1 cellular context compared by ENCODE assay signal in genomic region chr17:75645889-75646625, GRCh38.
TF ChIP-seq lines count a peak whose summit lies in the region.

No MANE protein-coding gene starts in this region.

TF ChIP-seq in HepG2, 621 proteins besides CTCF, POLR2A, EP300 and RAD21 (continues in another document):
- TF ChIP-seq BCL3 (CRISPR knock-in tag; IDR thresholded peaks at IDR 0.05) (peak; percentile 95), SP4 (CRISPR knock-in tag; IDR thresholded peaks at IDR 0.05) (peak; percentile 57), ZNF335 (CRISPR knock-in tag; IDR thresholded peaks at IDR 0.05) (peak; percentile 78; the same call in 1 of the 2 replicates), ZNF280B (CRISPR knock-in tag; IDR thresholded peaks at IDR 0.05; ENCODE audit: borderline replicate concordance) (peak; percentile 77), TARDBP (CRISPR knock-in tag; IDR thresholded peaks at IDR 0.05) (peak; percentile 77; the same call in 1 of the 2 replicates), ZNF501 (CRISPR knock-in tag; IDR thresholded peaks at IDR 0.05) (peak; percentile 59), CAMTA2 (CRISPR knock-in tag; IDR thresholded peaks at IDR 0.05; ENCODE audit: borderline replicate concordance) (no peak), ZNF10 (CRISPR knock-in tag; IDR thresholded peaks at IDR 0.05; ENCODE audit: borderline replicate concordance, low read depth) (no peak), JDP2 (CRISPR knock-in tag; IDR thresholded peaks at IDR 0.05; ENCODE audit: borderline replicate concordance) (no peak), ARID4A (CRISPR knock-in tag; IDR thresholded peaks at IDR 0.05; ENCODE audit: borderline replicate concordance) (peak; percentile 93), KIAA2018 (CRISPR knock-in tag; IDR thresholded peaks at IDR 0.05; ENCODE audit: borderline replicate concordance) (no peak), STAT6 (CRISPR knock-in tag; IDR thresholded peaks at IDR 0.05; ENCODE audit: borderline replicate concordance) (peak; percentile 83; the same call in 1 of the 2 replicates), SP5 (CRISPR knock-in tag; IDR thresholded peaks at IDR 0.05; ENCODE audit: borderline replicate concordance, low read depth) (peak; percentile 43; the same call in 1 of the 2 replicates), CREM (IDR thresholded peaks at IDR 0.05) (peak; percentile 74), CREM (CRISPR knock-in tag; IDR thresholded peaks at IDR 0.05) (no peak), SOX5 (CRISPR knock-in tag; IDR thresholded peaks at IDR 0.05; ENCODE audit: borderline replicate concordance) (peak; percentile 54), CBFB (CRISPR knock-in tag; IDR thresholded peaks at IDR 0.05) (peak; percentile 60; the same call in 1 of the 2 replicates), ZFY (CRISPR knock-in tag; IDR thresholded peaks at IDR 0.05) (peak; percentile 82), ATF1 (CRISPR knock-in tag; IDR thresholded peaks at IDR 0.05) (peak; percentile 74), GABPB1 (CRISPR knock-in tag; IDR thresholded peaks at IDR 0.05) (peak; percentile 91), GPBP1L1 (CRISPR knock-in tag; IDR thresholded peaks at IDR 0.05) (no peak), KAT8 (CRISPR knock-in tag; IDR thresholded peaks at IDR 0.05) (peak; percentile 87), ZNF225 (CRISPR knock-in tag; IDR thresholded peaks at IDR 0.05) (peak; percentile 97; the same call in 1 of the 2 replicates), CC2D1A (CRISPR knock-in tag; IDR thresholded peaks at IDR 0.05) (no peak), TOPORS (CRISPR knock-in tag; IDR thresholded peaks at IDR 0.05) (0 out of 2 replicates have a peak, but pooled peaks have one; percentile 15), ZBTB42 (CRISPR knock-in tag; IDR thresholded peaks at IDR 0.05) (0 out of 2 replicates have a peak, but pooled peaks have one; percentile 63), ZNF101 (CRISPR knock-in tag; IDR thresholded peaks at IDR 0.05; ENCODE audit: borderline replicate concordance, low read depth) (no peak), ZBTB4 (CRISPR knock-in tag; IDR thresholded peaks at IDR 0.05; ENCODE audit: borderline replicate concordance) (peak; percentile 95), HDAC1 (CRISPR knock-in tag; IDR thresholded peaks at IDR 0.05) (peak; percentile 92), HNF4A (CRISPR knock-in tag; IDR thresholded peaks at IDR 0.05) (peak; percentile 74), MBNL3 (CRISPR knock-in tag; conservative IDR thresholded peaks at IDR 0.05) (no peak), FOXP1 (IDR thresholded peaks at IDR 0.05) (no peak), FOXP1 (CRISPR knock-in tag; IDR thresholded peaks at IDR 0.05) (0 out of 2 replicates have a peak, but pooled peaks have one; percentile 24), NFKBIZ (CRISPR knock-in tag; IDR thresholded peaks at IDR 0.05) (no peak), ZNF121 (CRISPR knock-in tag; IDR thresholded peaks at IDR 0.05) (peak; percentile 49), CEBPG (CRISPR knock-in tag; IDR thresholded peaks at IDR 0.05) (no peak; the same call in none of the 2 replicates), KDM5B (CRISPR knock-in tag; IDR thresholded peaks at IDR 0.05; ENCODE audit: borderline replicate concordance) (peak; percentile 88), BORCS8-MEF2B (CRISPR knock-in tag; IDR thresholded peaks at IDR 0.05) (peak; percentile 71; the same call in 1 of the 2 replicates), SMYD3 (CRISPR knock-in tag; IDR thresholded peaks at IDR 0.05) (no peak; the same call in 1 of the 2 replicates)
